ENCODE assay signal across 7 cellular contexts in genomic region chr2:42128731-42129486, GRCh38. TPM values are rescaled to one million over a fixed set of nuclear protein-coding genes. Genes with fewer than 3 reads are reported as not detected.
DNase-seq lines count a peak whose midpoint lies in the region; ATAC-seq and TF ChIP-seq lines count a peak whose summit lies in the region.

No MANE protein-coding gene starts in this region.

- TF ChIP-seq RAD21 in Ishikawa (IDR thresholded peaks at IDR 0.05; ENCODE audit: low read depth) = no peak

- no peaks in the 10 kb centered on the region for H3K27me3 ChIP-seq in prostate gland (replicated peaks; ENCODE audit: insufficient read depth)

- TF ChIP-seq POLR2A in prostate gland (IDR thresholded peaks at IDR 0.05) = no peak

- intact Hi-C loops in prostate gland (cut with DNase I) = no loop called here

- TF ChIP-seq CTCF in astrocyte of the spinal cord (IDR thresholded peaks at IDR 0.05; ENCODE audit: low read depth, low read length) (no peak), prostate gland (IDR thresholded peaks at IDR 0.05) (peak in 1 of 4 experiments; percentile 16)

- in situ Hi-C loops in astrocyte of the spinal cord (cut with HindIII; ENCODE audit: low sequenced_read_pairs) = no loop called here

- no peaks in the 10 kb centered on the region for H3K9me3 ChIP-seq in prostate gland

- 17% methylated on average over 7 of the region's 7 CpGs for WGBS in prostate gland

- peak; percentile 83 for DNase-seq in astrocyte of the spinal cord (ENCODE audit: low read depth, low spot score)
- peak; percentile 55 for DNase-seq in prostate gland (ENCODE audit: low spot score)
- no peak for DNase-seq in GOT3 (lab: John Stamatoyannopoulos, UW)
- DNase-seq in NCI-H187 (lab: John Stamatoyannopoulos, UW) = no peak

- ATAC-seq in GM18858 (IDR thresholded peaks at IDR 0.05; ENCODE audit: unreplicated experiment) (peak; percentile 22), GM18511 (IDR thresholded peaks at IDR 0.05; ENCODE audit: unreplicated experiment) (no peak)

- peak overlapping the region; percentile 24 to 25 for H3K27ac ChIP-seq in prostate gland

- peak; percentile 62 for TF ChIP-seq EP300 in Ishikawa (IDR thresholded peaks at IDR 0.05; ENCODE audit: borderline replicate concordance)

- H3K4me1 ChIP-seq in prostate gland (replicated peaks) = peaks cover 17% of the 10 kb centered on the region

- H3K4me3 ChIP-seq in astrocyte of the spinal cord (ENCODE audit: low read depth, low read length) (no peak overlapping the region), prostate gland (no peak overlapping the region)

- no peaks in the 10 kb centered on the region for H3K36me3 ChIP-seq in prostate gland

TF ChIP-seq in Ishikawa, 13 proteins besides CTCF, POLR2A, EP300 and RAD21:
- TF ChIP-seq, protein P1, sequence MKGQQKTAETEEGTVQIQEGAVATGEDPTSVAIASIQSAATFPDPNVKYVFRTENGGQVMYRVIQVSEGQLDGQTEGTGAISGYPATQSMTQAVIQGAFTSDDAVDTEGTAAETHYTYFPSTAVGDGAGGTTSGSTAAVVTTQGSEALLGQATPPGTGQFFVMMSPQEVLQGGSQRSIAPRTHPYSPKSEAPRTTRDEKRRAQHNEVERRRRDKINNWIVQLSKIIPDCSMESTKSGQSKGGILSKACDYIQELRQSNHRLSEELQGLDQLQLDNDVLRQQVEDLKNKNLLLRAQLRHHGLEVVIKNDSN (IDR thresholded peaks at IDR 0.05) = peak; percentile 54
- TF ChIP-seq YY1 (IDR thresholded peaks at IDR 0.05; ENCODE audit: low read depth) = no peak
- TF ChIP-seq FOXM1 (IDR thresholded peaks at IDR 0.05; ENCODE audit: borderline replicate concordance, low read depth) = 0 out of 2 replicates have a peak, but pooled peaks have one; percentile 18
- peak; percentile 76; the same call in 1 of the 2 replicates for TF ChIP-seq TCF12 (IDR thresholded peaks at IDR 0.05; ENCODE audit: low read depth)
- TF ChIP-seq NFIC (IDR thresholded peaks at IDR 0.05) = peak; percentile 29; the same call in 1 of the 2 replicates
- TF ChIP-seq, protein P2, sequence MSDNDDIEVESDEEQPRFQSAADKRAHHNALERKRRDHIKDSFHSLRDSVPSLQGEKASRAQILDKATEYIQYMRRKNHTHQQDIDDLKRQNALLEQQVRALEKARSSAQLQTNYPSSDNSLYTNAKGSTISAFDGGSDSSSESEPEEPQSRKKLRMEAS (IDR thresholded peaks at IDR 0.05) = no peak

RNA-seq across cellular contexts. Expression of gene EML4, which starts 40.2 kb away (rescaled TPM):
- 10 to 100 TPM; 26.3 to 38.2 TPM for total RNA-seq in prostate gland

Comparison
In these comparisons a context has a peak if more than half of its experiments do, and no peak if none do; other contexts are left out.
1. DNase-seq: peak in astrocyte of the spinal cord (single experiment) and prostate gland (single experiment); none in GOT3 (single experiment) and NCI-H187 (0 of 2).